28 cellular contexts compared by ENCODE assay signal in the genomic region with DNA sequence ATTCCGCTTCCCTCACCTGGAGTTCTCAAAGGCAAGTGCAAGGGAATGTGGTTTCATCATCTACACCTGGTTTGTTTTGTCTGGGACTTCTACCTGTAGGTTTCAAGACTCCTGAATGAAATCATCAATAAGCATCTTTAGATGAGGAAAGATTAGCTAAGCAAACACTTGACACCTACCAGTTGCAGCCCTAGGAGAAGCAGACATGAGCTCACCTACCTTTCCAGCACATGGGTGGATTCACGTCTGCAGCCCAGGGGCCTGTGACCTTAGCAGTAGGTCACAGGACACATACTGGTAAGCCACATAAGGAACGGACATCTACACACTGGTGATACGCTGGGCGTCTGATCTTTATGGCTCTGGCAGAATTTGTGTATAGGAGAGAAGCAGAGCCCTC. TPM values are rescaled to one million over a fixed set of nuclear protein-coding genes. Genes with fewer than 3 reads are reported as not detected.
"Had no signal": no experiment of that assay in that cellular context is flagged by ENCODE, and none has a peak within 500 bp of the region (broad histone marks: within the 10 kb centered on the region; RNA-seq: fewer than 3 reads in every experiment).

No MANE protein-coding gene starts in this region.

- H3K27ac ChIP-seq: ascending aorta, body of pancreas, cardiac muscle cell, Peyer's patch, RWPE1, VCaP had no signal

- DNase-seq: activated CD4-positive, alpha-beta memory T cell treated with anti-CD3 and anti-CD28 coated beads for 36 hours; activated CD4-positive, alpha-beta T cell treated with anti-CD3 and anti-CD28 coated beads, Interleukin-2, amount 10 ng/mL, durations not matched to agents 7 days and 5 days; activated CD4-positive, CD25-positive, alpha-beta regulatory T cell; activated CD8-positive, alpha-beta memory T cell treated with anti-CD3 and anti-CD28 coated beads, Interleukin-2, amount 50 U/mL, for 4 hours; activated effector memory CD4-positive, alpha-beta T cell treated with Interleukin-2 at 50 U/mL for 16 hours; activated naive CD4-positive, alpha-beta T cell treated with Interleukin-2 at 50 U/mL for 16 hours; activated naive CD8-positive, alpha-beta T cell treated with anti-CD3 and anti-CD28 coated beads, Interleukin-2, amount 50 U/mL, for 24 hours; amniotic stem cell; body of pancreas; Karpas-422; NCI-H1105 treated with DMSO at 0.1 percent for 48 hours; NCI-H1436 treated with DMSO at 0.1 percent for 48 hours; NCI-H187; NCI-H2081; NCI-H446; NCI-H524; Peyer's patch; SHP77; T-helper 17 cell; T1000 had no signal

- ATAC-seq: activated naive CD4-positive, alpha-beta T cell treated with anti-CD3 and anti-CD28 coated beads, Interleukin-2, amount 50 U/mL, for 72 hours; activated naive CD8-positive, alpha-beta T cell treated with anti-CD3 and anti-CD28 coated beads, Interleukin-2, amount 50 U/mL, for 24 hours; body of pancreas; K562; T-helper 17 cell had no signal

- H3K4me1 ChIP-seq: ascending aorta, body of pancreas, Peyer's patch had no signal

- H3K27me3 ChIP-seq: ascending aorta, body of pancreas, cardiac muscle cell, Peyer's patch had no signal

- H3K36me3 ChIP-seq: ascending aorta, cardiac muscle cell, Peyer's patch had no signal

- H3K4me3 ChIP-seq: ascending aorta, body of pancreas, cardiac muscle cell, K562, Peyer's patch had no signal

- H3K9me3 ChIP-seq: ascending aorta, Peyer's patch had no signal

RNA-seq across cellular contexts. Expression of a gene that starts 26.7 kb away (rescaled TPM):
- total RNA-seq: activated CD4-positive, alpha-beta memory T cell treated with anti-CD3 and anti-CD28 coated beads for 36 hours; activated CD4-positive, alpha-beta T cell treated with anti-CD3 and anti-CD28 coated beads, Interleukin-2, amount 10 ng/mL, durations not matched to agents 7 days and 5 days; activated CD8-positive, alpha-beta memory T cell treated with anti-CD3 and anti-CD28 coated beads for 36 hours; activated naive CD4-positive, alpha-beta T cell treated with anti-CD3 and anti-CD28 coated beads, Interleukin-2, amount 50 U/mL, for 72 hours; activated T-helper 1 cell treated with anti-CD3 and anti-CD28 coated beads, Interleukin-12 subunit alpha, Interleukin-12 subunit beta, Interleukin-2, Interleukin-4 antibody, amounts not matched to agents 30 ng/mL and 10 ng/mL and 1 ng/mL, durations not matched to agents 14 hours and 24 hours and 36 hours had no signal
